1 cellular context compared by ENCODE assay signal in the genomic region with DNA sequence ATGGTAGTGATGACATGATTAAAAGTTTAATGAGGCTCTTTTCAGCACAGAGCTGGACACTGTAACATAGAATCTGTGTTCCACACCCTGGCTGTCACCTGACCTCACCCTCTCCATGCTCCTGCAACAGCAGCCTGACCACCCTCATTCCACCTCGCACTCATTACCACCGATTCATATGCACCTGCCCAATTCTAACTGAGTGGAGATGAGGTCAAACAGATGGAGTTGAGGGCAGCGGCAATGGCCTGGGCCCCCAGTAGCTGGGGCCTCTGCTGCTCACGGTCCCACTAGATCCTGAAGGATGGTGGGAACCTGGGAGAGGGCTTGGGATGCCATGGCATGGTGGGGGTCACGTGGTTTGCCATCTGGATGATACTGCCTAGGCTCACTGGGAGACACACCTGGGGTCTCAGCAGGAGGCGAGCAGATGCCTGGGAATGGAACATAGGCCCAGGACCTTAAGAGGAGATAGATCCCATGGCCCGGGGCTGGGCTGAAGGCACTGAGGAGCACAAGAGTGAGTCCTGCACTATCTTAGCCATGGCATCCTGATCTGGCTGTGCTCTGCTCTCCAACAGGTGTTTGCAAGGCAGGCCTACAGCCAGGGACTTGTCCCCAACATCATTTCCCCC.
TF ChIP-seq lines count a peak whose summit lies in the region.

No MANE protein-coding gene starts in this region.

TF ChIP-seq in K562, 482 proteins besides CTCF, POLR2A, EP300 and RAD21:
- TF ChIP-seq, protein P1, sequence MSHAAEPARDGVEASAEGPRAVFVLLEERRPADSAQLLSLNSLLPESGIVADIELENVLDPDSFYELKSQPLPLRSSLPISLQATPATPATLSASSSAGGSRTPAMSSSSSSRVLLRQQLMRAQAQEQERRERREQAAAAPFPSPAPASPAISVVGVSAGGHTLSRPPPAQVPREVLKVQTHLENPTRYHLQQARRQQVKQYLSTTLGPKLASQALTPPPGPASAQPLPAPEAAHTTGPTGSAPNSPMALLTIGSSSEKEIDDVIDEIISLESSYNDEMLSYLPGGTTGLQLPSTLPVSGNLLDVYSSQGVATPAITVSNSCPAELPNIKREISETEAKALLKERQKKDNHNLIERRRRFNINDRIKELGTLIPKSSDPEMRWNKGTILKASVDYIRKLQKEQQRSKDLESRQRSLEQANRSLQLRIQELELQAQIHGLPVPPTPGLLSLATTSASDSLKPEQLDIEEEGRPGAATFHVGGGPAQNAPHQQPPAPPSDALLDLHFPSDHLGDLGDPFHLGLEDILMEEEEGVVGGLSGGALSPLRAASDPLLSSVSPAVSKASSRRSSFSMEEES (CRISPR knock-in tag; IDR thresholded peaks at IDR 0.05), result peak; percentile 65
- TF ChIP-seq KDM5B (IDR thresholded peaks at IDR 0.05; ENCODE audit: insufficient replicate concordance, low read depth, low read length) (no peak), RAD51 (IDR thresholded peaks at IDR 0.05; ENCODE audit: borderline replicate concordance, low read depth) (peak; percentile 28; the same call in 1 of the 2 replicates), IRF2 (CRISPR knock-in tag; IDR thresholded peaks at IDR 0.05) (0 out of 2 replicates have a peak, but pooled peaks have one; percentile 18)
